In genomic region chr9:113619156-113619861, GRCh38 we compare ENCODE assay signal across 11 cellular contexts.
A peak's percentile ranks its signal among the peaks of the same experiment; 100 is the strongest.
DNase-seq lines count a peak whose midpoint lies in the region; ATAC-seq and TF ChIP-seq lines count a peak whose summit lies in the region.
"Had no signal": no experiment of that assay in that cellular context is flagged by ENCODE, and none has a peak within 500 bp of the region (broad histone marks: within the 10 kb centered on the region; RNA-seq: fewer than 3 reads in every experiment).

No MANE protein-coding gene starts in this region.

- peak overlapping the region; percentile 56 for H3K27ac Mint-ChIP-seq in activated CD4-positive, alpha-beta T cell treated with anti-CD3 and anti-CD28 coated beads, Interleukin-2, amount 10 ng/mL, durations not matched to agents 24 days and 14 days

- intact Hi-C loops in activated CD4-positive, alpha-beta T cell treated with anti-CD3 and anti-CD28 coated beads, Interleukin-2, amount 10 ng/mL, durations not matched to agents 24 days and 14 days (cut with micrococcal nuclease): no loop called here
- intact Hi-C loops in ascending aorta (cut with DNase I): no loop called here

- no peak overlapping the region for H2BK15ac ChIP-seq in mesendoderm (replicated peaks; ENCODE audit: low read depth)

- peak overlapping the region; percentile 8 for H3K4me3 Mint-ChIP-seq in activated CD4-positive, alpha-beta T cell treated with anti-CD3 and anti-CD28 coated beads, Interleukin-2, amount 10 ng/mL, durations not matched to agents 24 days and 14 days

- H3K79me1 ChIP-seq in mesendoderm (ENCODE audit: low read length): no peaks in the 10 kb centered on the region

- H3K9me3 Mint-ChIP-seq in activated CD4-positive, alpha-beta T cell treated with anti-CD3 and anti-CD28 coated beads, Interleukin-2, amount 10 ng/mL, durations not matched to agents 24 days and 14 days: no peaks in the 10 kb centered on the region

- H3K4me2 ChIP-seq in mesendoderm (ENCODE audit: low read length): no peak overlapping the region

- peak overlapping the region; percentile 12 for H3K56ac ChIP-seq in mesendoderm (ENCODE audit: low read length)

- peaks cover 69% of the 10 kb centered on the region for H3K4me1 Mint-ChIP-seq in activated CD4-positive, alpha-beta T cell treated with anti-CD3 and anti-CD28 coated beads, Interleukin-2, amount 10 ng/mL, durations not matched to agents 24 days and 14 days

- no peak overlapping the region for H3K9ac ChIP-seq in mesendoderm (ENCODE audit: low read length)
- H3K9ac ChIP-seq in subcutaneous abdominal adipose tissue (ENCODE audit: low read length in 5 of 5): no peak overlapping the region

- H3K9me3 ChIP-seq in ascending aorta (no peaks in the 10 kb centered on the region), subcutaneous abdominal adipose tissue (ENCODE audit: control insufficient read depth in 5 of 5, low read length in 5 of 5) (no peaks in the 10 kb centered on the region)

- H4K5ac ChIP-seq in mesendoderm (ENCODE audit: low read length): no peak overlapping the region

- H2BK5ac ChIP-seq in mesendoderm (ENCODE audit: low read length): no peak overlapping the region

- WGBS in mesendoderm (ENCODE audit: extremely low coverage, insufficient coverage, low lambda C conversion rate): no CpG with 5 or more reads among the region's 9 CpGs

- H2BK120ac ChIP-seq in mesendoderm (ENCODE audit: low read depth, low read length): no peak overlapping the region

- H3K18ac ChIP-seq in mesendoderm (ENCODE audit: low read length): no peak overlapping the region

- H3K27me3 ChIP-seq in ascending aorta (no peaks in the 10 kb centered on the region), mesendoderm (ENCODE audit: insufficient read depth, low read length, poor library complexity) (no peaks in the 10 kb centered on the region), subcutaneous abdominal adipose tissue (ENCODE audit: control insufficient read depth in 5 of 5, insufficient read depth in 4 of 5, low read length in 5 of 5) (no peaks in the 10 kb centered on the region)

- H2AK5ac ChIP-seq in mesendoderm (ENCODE audit: low read length): no peak overlapping the region

- DNase-seq in activated CD4-positive, alpha-beta T cell treated with anti-CD3 and anti-CD28 coated beads, Interleukin-2, amount 10 ng/mL, durations not matched to agents 24 days and 14 days: no peak
- DNase-seq in activated CD4-positive, alpha-beta T cell treated with anti-CD3 and anti-CD28 coated beads, Interleukin-2, amount 50 U/mL, for 4 hours: no peak
- DNase-seq in ascending aorta (ENCODE audit: low spot score in 2 of 2) (peak in 1 of 2 donors; percentile 55), mesendoderm (no peak), NCI-H1092 treated with DMSO at 0.1 percent for 48 hours (lab: John Stamatoyannopoulos, UW) (no peak), NCI-H1694 treated with DMSO at 0.1 percent for 48 hours (lab: John Stamatoyannopoulos, UW) (no peak)
- DNase-seq: DND-41; NCI-H2029 treated with DMSO at 0.1 percent for 48 hours; stimulated activated CD4-positive, alpha-beta T cell treated with anti-CD3 and anti-CD28 coated beads, Interleukin-4, amount 100 ng/mL, for 4 hours had no signal

- H3K27me3 Mint-ChIP-seq in activated CD4-positive, alpha-beta T cell treated with anti-CD3 and anti-CD28 coated beads, Interleukin-2, amount 10 ng/mL, durations not matched to agents 24 days and 14 days: no peaks in the 10 kb centered on the region

- H3K36me3 ChIP-seq in ascending aorta: no peaks in the 10 kb centered on the region
- H3K36me3 ChIP-seq in mesendoderm (ENCODE audit: control insufficient read depth, insufficient read depth, low read length): no peaks in the 10 kb centered on the region
- H3K36me3 ChIP-seq in subcutaneous abdominal adipose tissue (ENCODE audit: control insufficient read depth in 5 of 5, insufficient read depth in 5 of 5, low read length in 5 of 5): no peaks in the 10 kb centered on the region

- ATAC-seq in GM21447 (IDR thresholded peaks at IDR 0.05; ENCODE audit: unreplicated experiment): no peak

- H3K79me2 ChIP-seq in mesendoderm (ENCODE audit: control insufficient read depth, insufficient read depth, low read length): no peaks in the 10 kb centered on the region

- peaks cover 41 to 68% of the 10 kb centered on the region in 2 donors for H3K4me1 ChIP-seq in ascending aorta
- peaks cover 17% of the 10 kb centered on the region for H3K4me1 ChIP-seq in mesendoderm (ENCODE audit: control insufficient read depth, low read depth, low read length)
- peaks cover 24 to 80% (median 60%) of the 10 kb centered on the region in 5 donors for H3K4me1 ChIP-seq in subcutaneous abdominal adipose tissue (ENCODE audit: control insufficient read depth in 5 of 5, insufficient read depth in 5 of 5, low read length in 5 of 5)

- no peak for TF ChIP-seq CTCF in ascending aorta (IDR thresholded peaks at IDR 0.05)

- no peaks in the 10 kb centered on the region for H3K36me3 Mint-ChIP-seq in activated CD4-positive, alpha-beta T cell treated with anti-CD3 and anti-CD28 coated beads, Interleukin-2, amount 10 ng/mL, durations not matched to agents 24 days and 14 days (ENCODE audit: low read depth)

- no peak overlapping the region for H4K8ac ChIP-seq in mesendoderm (ENCODE audit: low read depth, low read length)

- no peak overlapping the region for H3K4me3 ChIP-seq in ascending aorta
- H3K4me3 ChIP-seq in mesendoderm (ENCODE audit: low read length): no peak overlapping the region
- H3K4me3 ChIP-seq in subcutaneous abdominal adipose tissue (ENCODE audit: low read depth in 1 of 5, low read length in 5 of 5): no peak overlapping the region

- peak overlapping the region; percentile 81 for H3K4ac ChIP-seq in mesendoderm (ENCODE audit: low read depth, low read length)

- H3K23ac ChIP-seq in mesendoderm (ENCODE audit: low read length): no peak overlapping the region

- H3K27ac ChIP-seq in ascending aorta (peak overlapping the region; percentile 97 to 98), mesendoderm (ENCODE audit: low read depth, low read length) (no peak overlapping the region), subcutaneous abdominal adipose tissue (ENCODE audit: low read depth, low read length) (peak overlapping the region; percentile 92)
